ENCODE assay signal across 9 cellular contexts in the genomic region with DNA sequence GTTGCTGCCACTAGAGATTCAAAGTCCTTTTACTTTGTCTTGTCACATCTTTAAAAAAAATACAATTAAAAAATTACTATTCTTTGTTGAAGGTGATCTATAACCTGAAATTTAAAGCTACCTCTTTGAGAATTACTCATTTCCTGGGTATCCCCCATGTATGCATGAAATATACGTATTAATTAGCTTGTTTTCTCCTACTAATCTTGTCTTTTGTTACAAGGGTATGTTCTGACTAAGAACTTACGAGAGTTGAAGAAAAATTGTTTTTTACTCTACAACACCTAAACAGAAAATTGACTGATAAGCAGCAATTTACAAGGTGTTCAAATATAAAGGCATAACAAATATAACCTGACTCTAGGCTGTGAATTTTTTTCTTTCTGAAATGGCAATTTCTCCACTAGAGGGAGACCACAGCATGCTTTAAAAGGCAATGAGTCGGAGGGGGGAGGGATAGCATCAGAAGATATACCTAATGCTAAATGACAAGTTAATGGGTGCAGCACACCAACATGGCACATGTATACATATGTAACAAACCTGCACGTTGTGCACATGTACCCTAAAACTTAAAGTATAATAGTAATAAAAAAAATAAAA.
DNase-seq lines count a peak whose midpoint lies in the region; TF ChIP-seq lines count a peak whose summit lies in the region.
"Had no signal": no experiment of that assay in that cellular context is flagged by ENCODE, and none has a peak within 500 bp of the region (broad histone marks: within the 10 kb centered on the region; RNA-seq: fewer than 3 reads in every experiment).

No MANE protein-coding gene starts in this region.

- WGBS in endodermal cell (ENCODE audit: insufficient coverage in 1 of 2, insufficient read length in 1 of 2), 2 experiments, result no CpG with 5 or more reads among the region's 4 CpGs
- 58 to 67% methylated on average over 4 of the region's 4 CpGs for WGBS in testis, 2 donors

- H3K36me3 Mint-ChIP-seq in activated naive CD4-positive, alpha-beta T cell treated with anti-CD3 and anti-CD28 coated beads, Interleukin-2, amount 50 U/mL, for 24 hours, result no peaks in the 10 kb centered on the region
- H3K36me3 Mint-ChIP-seq in endodermal cell (ENCODE audit: low read depth), result peaks cover 2% of the 10 kb centered on the region

- no peaks in the 10 kb centered on the region for H3K4me1 ChIP-seq in endodermal cell (ENCODE audit: control insufficient read depth, insufficient read depth, low read length)
- no peaks in the 10 kb centered on the region for H3K4me1 ChIP-seq in testis

- no peaks in the 10 kb centered on the region for H3K36me3 ChIP-seq in endodermal cell (ENCODE audit: control insufficient read depth, insufficient read depth, low read length)
- no peaks in the 10 kb centered on the region for H3K36me3 ChIP-seq in testis (ENCODE audit: low read depth, missing control alignments)

- H3K27ac ChIP-seq in endodermal cell (ENCODE audit: low read depth, low read length), result no peak overlapping the region
- no peak overlapping the region for H3K27ac ChIP-seq in testis
- H3K27ac ChIP-seq: skin epidermis had no signal

- H3K27me3 ChIP-seq in endodermal cell (ENCODE audit: control insufficient read depth, insufficient read depth, low read length, poor library complexity, severe bottlenecking), result no peaks in the 10 kb centered on the region
- H3K27me3 ChIP-seq in testis, result no peaks in the 10 kb centered on the region

- intact Hi-C loops in testis (cut with DNase I; ENCODE audit: low total_unique reads), result no loop called here

- H3K9me3 ChIP-seq in endodermal cell (ENCODE audit: control insufficient read depth, low read length) (no peaks in the 10 kb centered on the region), testis (no peaks in the 10 kb centered on the region)

- H3K27me3 Mint-ChIP-seq in activated naive CD4-positive, alpha-beta T cell treated with anti-CD3 and anti-CD28 coated beads, Interleukin-2, amount 50 U/mL, for 24 hours, result peaks cover 2% of the 10 kb centered on the region
- H3K27me3 Mint-ChIP-seq in endodermal cell (ENCODE audit: insufficient read depth), result no peaks in the 10 kb centered on the region

- peak; percentile 73 for TF ChIP-seq CTCF in endodermal cell (conservative IDR thresholded peaks at IDR 0.05)
- peak in 2 of 3 experiments; percentile 30 to 47 for TF ChIP-seq CTCF in testis (IDR thresholded peaks at IDR 0.05)

- DNase-seq in activated naive CD4-positive, alpha-beta T cell (lab: John Stamatoyannopoulos, UW), result no peak
- DNase-seq in NCI-H748 (lab: John Stamatoyannopoulos, UW; ENCODE audit: unreplicated experiment), result peak; percentile 0
- no peak for DNase-seq in endodermal cell
- DNase-seq in testis, result no peak
- DNase-seq in NCI-H2107 (lab: John Stamatoyannopoulos, UW), result no peak
- DNase-seq in GOT3 (lab: John Stamatoyannopoulos, UW), result no peak
- no peak for DNase-seq in HPDE6-E6E7 (ENCODE audit: extremely low spot score)

- no peak overlapping the region for H3K4me3 Mint-ChIP-seq in activated naive CD4-positive, alpha-beta T cell treated with anti-CD3 and anti-CD28 coated beads, Interleukin-2, amount 50 U/mL, for 24 hours
- H3K4me3 Mint-ChIP-seq in endodermal cell, result no peak overlapping the region

- H3K4me3 ChIP-seq in endodermal cell (ENCODE audit: low read length) (no peak overlapping the region), testis (no peak overlapping the region)
- H3K4me3 ChIP-seq: skin epidermis had no signal

- H3K9ac ChIP-seq in endodermal cell (ENCODE audit: extremely low read depth, low read length, poor library complexity, severe bottlenecking), result no peak overlapping the region

- peaks cover 9% of the 10 kb centered on the region for H3K4me1 Mint-ChIP-seq in activated naive CD4-positive, alpha-beta T cell treated with anti-CD3 and anti-CD28 coated beads, Interleukin-2, amount 50 U/mL, for 24 hours
- peaks cover 2% of the 10 kb centered on the region for H3K4me1 Mint-ChIP-seq in endodermal cell

- H3K9me3 Mint-ChIP-seq in activated naive CD4-positive, alpha-beta T cell treated with anti-CD3 and anti-CD28 coated beads, Interleukin-2, amount 50 U/mL, for 24 hours, result no peaks in the 10 kb centered on the region
- H3K9me3 Mint-ChIP-seq in endodermal cell, result peaks cover 33% of the 10 kb centered on the region

- TF ChIP-seq POLR2A in testis (IDR thresholded peaks at IDR 0.05), result no peak

- H3K27ac Mint-ChIP-seq in activated naive CD4-positive, alpha-beta T cell treated with anti-CD3 and anti-CD28 coated beads, Interleukin-2, amount 50 U/mL, for 24 hours, result peak overlapping the region; percentile 18
- H3K27ac Mint-ChIP-seq in endodermal cell, result no peak overlapping the region
